23 cellular contexts compared by ENCODE assay signal in genomic region chr15:90909976-90910375, GRCh38. TPM values are rescaled to one million over a fixed set of nuclear protein-coding genes. Genes with fewer than 3 reads are reported as not detected.
"Had no signal": no experiment of that assay in that cellular context is flagged by ENCODE, and none has a peak within 500 bp of the region (broad histone marks: within the 10 kb centered on the region; RNA-seq: fewer than 3 reads in every experiment).

No MANE protein-coding gene starts in this region.

- ATAC-seq: foreskin keratinocyte; gastroesophageal sphincter; heart left ventricle; naive thymus-derived CD4-positive, alpha-beta T cell; right cardiac atrium; stimulated activated memory B cell treated with anti-CD40 and anti-IgM and Interleukin-4, amounts not matched to agents 10 μg/mL and 1 μg/mL and 100 μg/mL, for 72 hours; stimulated activated naive CD8-positive, alpha-beta T cell treated with anti-CD3 and anti-CD28 coated beads, Interleukin-15, Interleukin-2, amounts not matched to agents 100 U/mL and 50 U/mL, for 24 hours; upper lobe of right lung had no signal

- H3K4me1 ChIP-seq: foreskin keratinocyte, neural progenitor cell, prostate gland, transverse colon, upper lobe of right lung, uterus had no signal

- H3K27ac ChIP-seq: esophagus muscularis mucosa, foreskin keratinocyte, gastroesophageal sphincter, neural progenitor cell, prostate gland, sigmoid colon, thoracic aorta, transverse colon, upper lobe of right lung, uterus had no signal

- H3K27me3 ChIP-seq: esophagus muscularis mucosa, foreskin keratinocyte, gastroesophageal sphincter, heart left ventricle, sigmoid colon, transverse colon, upper lobe of right lung, uterus had no signal

- DNase-seq: cerebellar nuclear complex; cortex of kidney; effector memory CD4-positive, alpha-beta T cell; foreskin keratinocyte; heart left ventricle; hippocampal formation; kidney glomerular epithelial cell; mesenchymal stem cell; naive thymus-derived CD4-positive, alpha-beta T cell; nucleus accumbens; sigmoid colon; stimulated activated CD4-positive, alpha-beta T cell treated with anti-CD3 and anti-CD28 coated beads, Interleukin-4, amount 100 ng/mL, for 4 hours; stimulated activated naive CD8-positive, alpha-beta T cell treated with anti-CD3 and anti-CD28 coated beads, Interleukin-15, Interleukin-2, amounts not matched to agents 100 U/mL and 50 U/mL, for 24 hours; transverse colon; upper lobe of right lung; uterus had no signal

- H3K36me3 ChIP-seq: neural progenitor cell, uterus had no signal

- H3K4me3 ChIP-seq: esophagus muscularis mucosa, gastroesophageal sphincter, heart left ventricle, neural progenitor cell, prostate gland, sigmoid colon, thoracic aorta, transverse colon, upper lobe of right lung, uterus had no signal

- H3K9me3 ChIP-seq: esophagus muscularis mucosa, gastroesophageal sphincter, heart left ventricle, prostate gland, sigmoid colon, thoracic aorta, transverse colon, upper lobe of right lung, uterus had no signal

RNA-seq across cellular contexts. Expression of gene FES, which starts 25.7 kb away (rescaled TPM):
- polyA plus RNA-seq: naive thymus-derived CD4-positive, alpha-beta T cell had no signal
